In genomic region chr7:92447239-92448184, GRCh38 we compare ENCODE assay signal across 1 cellular context.
TF ChIP-seq lines count a peak whose summit lies in the region.

A gene with protein sequence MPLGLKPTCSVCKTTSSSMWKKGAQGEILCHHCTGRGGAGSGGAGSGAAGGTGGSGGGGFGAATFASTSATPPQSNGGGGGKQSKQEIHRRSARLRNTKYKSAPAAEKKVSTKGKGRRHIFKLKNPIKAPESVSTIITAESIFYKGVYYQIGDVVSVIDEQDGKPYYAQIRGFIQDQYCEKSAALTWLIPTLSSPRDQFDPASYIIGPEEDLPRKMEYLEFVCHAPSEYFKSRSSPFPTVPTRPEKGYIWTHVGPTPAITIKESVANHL (plus strand): TSS chr7:92447482. CDS start chr7:92447730, 248 bp downstream.

TF ChIP-seq in HepG2, 621 proteins besides CTCF, POLR2A, EP300 and RAD21 (continued from another document):
- TF ChIP-seq, protein P1, sequence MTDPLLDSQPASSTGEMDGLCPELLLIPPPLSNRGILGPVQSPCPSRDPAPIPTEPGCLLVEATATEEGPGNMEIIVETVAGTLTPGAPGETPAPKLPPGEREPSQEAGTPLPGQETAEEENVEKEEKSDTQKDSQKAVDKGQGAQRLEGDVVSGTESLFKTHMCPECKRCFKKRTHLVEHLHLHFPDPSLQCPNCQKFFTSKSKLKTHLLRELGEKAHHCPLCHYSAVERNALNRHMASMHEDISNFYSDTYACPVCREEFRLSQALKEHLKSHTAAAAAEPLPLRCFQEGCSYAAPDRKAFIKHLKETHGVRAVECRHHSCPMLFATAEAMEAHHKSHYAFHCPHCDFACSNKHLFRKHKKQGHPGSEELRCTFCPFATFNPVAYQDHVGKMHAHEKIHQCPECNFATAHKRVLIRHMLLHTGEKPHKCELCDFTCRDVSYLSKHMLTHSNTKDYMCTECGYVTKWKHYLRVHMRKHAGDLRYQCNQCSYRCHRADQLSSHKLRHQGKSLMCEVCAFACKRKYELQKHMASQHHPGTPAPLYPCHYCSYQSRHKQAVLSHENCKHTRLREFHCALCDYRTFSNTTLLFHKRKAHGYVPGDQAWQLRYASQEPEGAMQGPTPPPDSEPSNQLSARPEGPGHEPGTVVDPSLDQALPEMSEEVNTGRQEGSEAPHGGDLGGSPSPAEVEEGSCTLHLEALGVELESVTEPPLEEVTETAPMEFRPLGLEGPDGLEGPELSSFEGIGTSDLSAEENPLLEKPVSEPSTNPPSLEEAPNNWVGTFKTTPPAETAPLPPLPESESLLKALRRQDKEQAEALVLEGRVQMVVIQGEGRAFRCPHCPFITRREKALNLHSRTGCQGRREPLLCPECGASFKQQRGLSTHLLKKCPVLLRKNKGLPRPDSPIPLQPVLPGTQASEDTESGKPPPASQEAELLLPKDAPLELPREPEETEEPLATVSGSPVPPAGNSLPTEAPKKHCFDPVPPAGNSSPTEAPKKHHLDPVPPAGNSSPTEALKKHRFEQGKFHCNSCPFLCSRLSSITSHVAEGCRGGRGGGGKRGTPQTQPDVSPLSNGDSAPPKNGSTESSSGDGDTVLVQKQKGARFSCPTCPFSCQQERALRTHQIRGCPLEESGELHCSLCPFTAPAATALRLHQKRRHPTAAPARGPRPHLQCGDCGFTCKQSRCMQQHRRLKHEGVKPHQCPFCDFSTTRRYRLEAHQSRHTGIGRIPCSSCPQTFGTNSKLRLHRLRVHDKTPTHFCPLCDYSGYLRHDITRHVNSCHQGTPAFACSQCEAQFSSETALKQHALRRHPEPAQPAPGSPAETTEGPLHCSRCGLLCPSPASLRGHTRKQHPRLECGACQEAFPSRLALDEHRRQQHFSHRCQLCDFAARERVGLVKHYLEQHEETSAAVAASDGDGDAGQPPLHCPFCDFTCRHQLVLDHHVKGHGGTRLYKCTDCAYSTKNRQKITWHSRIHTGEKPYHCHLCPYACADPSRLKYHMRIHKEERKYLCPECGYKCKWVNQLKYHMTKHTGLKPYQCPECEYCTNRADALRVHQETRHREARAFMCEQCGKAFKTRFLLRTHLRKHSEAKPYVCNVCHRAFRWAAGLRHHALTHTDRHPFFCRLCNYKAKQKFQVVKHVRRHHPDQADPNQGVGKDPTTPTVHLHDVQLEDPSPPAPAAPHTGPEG (CRISPR knock-in tag; IDR thresholded peaks at IDR 0.05): peak; percentile 83
- TF ChIP-seq ZNF691 (CRISPR knock-in tag; IDR thresholded peaks at IDR 0.05; ENCODE audit: borderline replicate concordance, low read depth) (peak; percentile 62; the same call in 1 of the 2 replicates), HNRNPL (IDR thresholded peaks at IDR 0.05; ENCODE audit: low read depth, low read length) (peak; percentile 37; the same call in 1 of the 2 replicates), ZNF724P (CRISPR knock-in tag; IDR thresholded peaks at IDR 0.05; ENCODE audit: borderline replicate concordance) (no peak; the same call in 1 of the 2 replicates), POLR2AphosphoS5 (IDR thresholded peaks at IDR 0.05; ENCODE audit: low read depth, low read length) (peak; percentile 91), ZSCAN5A (CRISPR knock-in tag; IDR thresholded peaks at IDR 0.05; ENCODE audit: borderline replicate concordance) (peak; percentile 48; the same call in 1 of the 2 replicates), NFE2L1 (CRISPR knock-in tag; IDR thresholded peaks at IDR 0.05; ENCODE audit: borderline replicate concordance) (no peak), KDM5A (IDR thresholded peaks at IDR 0.05; ENCODE audit: borderline replicate concordance, low read length) (peak; percentile 42; the same call in 1 of the 2 replicates), ZFP36L2 (CRISPR knock-in tag; IDR thresholded peaks at IDR 0.05) (0 out of 2 replicates have a peak, but pooled peaks have one; percentile 82), ZNF740 (CRISPR knock-in tag; IDR thresholded peaks at IDR 0.05) (peak; percentile 97), ZFX (CRISPR knock-in tag; IDR thresholded peaks at IDR 0.05; ENCODE audit: low read depth) (peak; percentile 95), MXI1 (IDR thresholded peaks at IDR 0.05; ENCODE audit: borderline replicate concordance, low read depth, low read length) (peak; percentile 69; the same call in 1 of the 3 replicates), ERF (CRISPR knock-in tag; IDR thresholded peaks at IDR 0.05) (peak; percentile 91), MBNL3 (CRISPR knock-in tag; conservative IDR thresholded peaks at IDR 0.05) (no peak), ZNF749 (CRISPR knock-in tag; IDR thresholded peaks at IDR 0.05; ENCODE audit: borderline replicate concordance) (peak; percentile 61; the same call in 1 of the 2 replicates), TOPORS (CRISPR knock-in tag; IDR thresholded peaks at IDR 0.05) (0 out of 2 replicates have a peak, but pooled peaks have one; percentile 26)
- TF ChIP-seq, protein P2, sequence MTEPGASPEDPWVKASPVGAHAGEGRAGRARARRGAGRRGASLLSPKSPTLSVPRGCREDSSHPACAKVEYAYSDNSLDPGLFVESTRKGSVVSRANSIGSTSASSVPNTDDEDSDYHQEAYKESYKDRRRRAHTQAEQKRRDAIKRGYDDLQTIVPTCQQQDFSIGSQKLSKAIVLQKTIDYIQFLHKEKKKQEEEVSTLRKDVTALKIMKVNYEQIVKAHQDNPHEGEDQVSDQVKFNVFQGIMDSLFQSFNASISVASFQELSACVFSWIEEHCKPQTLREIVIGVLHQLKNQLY (CRISPR knock-in tag; IDR thresholded peaks at IDR 0.05): no peak
- TF ChIP-seq, protein P3, sequence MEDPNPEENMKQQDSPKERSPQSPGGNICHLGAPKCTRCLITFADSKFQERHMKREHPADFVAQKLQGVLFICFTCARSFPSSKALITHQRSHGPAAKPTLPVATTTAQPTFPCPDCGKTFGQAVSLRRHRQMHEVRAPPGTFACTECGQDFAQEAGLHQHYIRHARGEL (CRISPR knock-in tag; IDR thresholded peaks at IDR 0.05): no peak
- TF ChIP-seq, protein P4, sequence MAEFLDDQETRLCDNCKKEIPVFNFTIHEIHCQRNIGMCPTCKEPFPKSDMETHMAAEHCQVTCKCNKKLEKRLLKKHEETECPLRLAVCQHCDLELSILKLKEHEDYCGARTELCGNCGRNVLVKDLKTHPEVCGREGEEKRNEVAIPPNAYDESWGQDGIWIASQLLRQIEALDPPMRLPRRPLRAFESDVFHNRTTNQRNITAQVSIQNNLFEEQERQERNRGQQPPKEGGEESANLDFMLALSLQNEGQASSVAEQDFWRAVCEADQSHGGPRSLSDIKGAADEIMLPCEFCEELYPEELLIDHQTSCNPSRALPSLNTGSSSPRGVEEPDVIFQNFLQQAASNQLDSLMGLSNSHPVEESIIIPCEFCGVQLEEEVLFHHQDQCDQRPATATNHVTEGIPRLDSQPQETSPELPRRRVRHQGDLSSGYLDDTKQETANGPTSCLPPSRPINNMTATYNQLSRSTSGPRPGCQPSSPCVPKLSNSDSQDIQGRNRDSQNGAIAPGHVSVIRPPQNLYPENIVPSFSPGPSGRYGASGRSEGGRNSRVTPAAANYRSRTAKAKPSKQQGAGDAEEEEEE (CRISPR knock-in tag; IDR thresholded peaks at IDR 0.05; ENCODE audit: borderline replicate concordance): no peak
